15 cellular contexts compared by ENCODE assay signal in genomic region chr1:151049458-151049857, GRCh38. TPM values are rescaled to one million over a fixed set of nuclear protein-coding genes. Genes with fewer than 3 reads are reported as not detected.
DNase-seq lines count a peak whose midpoint lies in the region; ATAC-seq and TF ChIP-seq lines count a peak whose summit lies in the region.
"Had no signal": no experiment of that assay in that cellular context is flagged by ENCODE, and none has a peak within 500 bp of the region (broad histone marks: within the 10 kb centered on the region; RNA-seq: fewer than 3 reads in every experiment).

No MANE protein-coding gene starts in this region.

- peak overlapping the region; percentile 87 for H3K27ac ChIP-seq in RWPE1

- peaks cover 36% of the 10 kb centered on the region for H3K36me3 Mint-ChIP-seq in activated CD8-positive, alpha-beta memory T cell treated with anti-CD3 and anti-CD28 coated beads, Interleukin-2, amount 10 ng/mL, durations not matched to agents 7 days and 5 days
- H3K36me3 Mint-ChIP-seq in endothelial cell (ENCODE audit: low read depth, unreplicated experiment) (peaks cover 13% of the 10 kb centered on the region), progenitor cell of endocrine pancreas (ENCODE audit: insufficient read depth) (peaks cover 5% of the 10 kb centered on the region)

- no peak for TF ChIP-seq CTCF in RWPE1 (conservative IDR thresholded peaks at IDR 0.05; ENCODE audit: low read depth)
- no peak for TF ChIP-seq CTCF in endothelial cell (IDR thresholded peaks at IDR 0.05; ENCODE audit: unreplicated experiment)
- TF ChIP-seq CTCF in progenitor cell of endocrine pancreas (IDR thresholded peaks at IDR 0.05; ENCODE audit: unreplicated experiment): no peak

- H3K4me3 Mint-ChIP-seq in activated CD8-positive, alpha-beta memory T cell treated with anti-CD3 and anti-CD28 coated beads, Interleukin-2, amount 10 ng/mL, durations not matched to agents 7 days and 5 days: no peak overlapping the region
- H3K4me3 Mint-ChIP-seq in endothelial cell (ENCODE audit: unreplicated experiment): no peak overlapping the region
- H3K4me3 Mint-ChIP-seq in progenitor cell of endocrine pancreas (ENCODE audit: low read depth): peak overlapping the region; percentile 37

- CTCF ChIA-PET in activated CD8-positive, alpha-beta memory T cell treated with anti-CD3 and anti-CD28 coated beads, Interleukin-2, amount 10 ng/mL, durations not matched to agents 7 days and 5 days (lab: Charles Lee): interaction anchor here (1.1 to 8.9 kb wide), 4 partner anchors 10 to 28 kb away, joined by 5 to 76 read pairs (median 39); partner anchors contain the start of genes CDC42SE1, GABPB2 and MLLT11
- CTCF ChIA-PET in RWPE1 (lab: Yijun Ruan, JAX): interaction anchor here (0.6 kb wide), 1 partner anchor 517 kb away, joined by 4 read pairs; no protein-coding TSS in a partner anchor

- no peak for ATAC-seq in activated CD8-positive, alpha-beta memory T cell treated with anti-CD3 and anti-CD28 coated beads, Interleukin-2, amount 10 ng/mL, durations not matched to agents 7 days and 5 days
- ATAC-seq: PC-3 had no signal

- no peaks in the 10 kb centered on the region for H3K9me3 Mint-ChIP-seq in activated CD8-positive, alpha-beta memory T cell treated with anti-CD3 and anti-CD28 coated beads, Interleukin-2, amount 10 ng/mL, durations not matched to agents 7 days and 5 days (ENCODE audit: low read depth)
- no peaks in the 10 kb centered on the region for H3K9me3 Mint-ChIP-seq in endothelial cell (ENCODE audit: unreplicated experiment)
- H3K9me3 Mint-ChIP-seq in progenitor cell of endocrine pancreas (ENCODE audit: low read depth): no peaks in the 10 kb centered on the region

- POLR2A ChIA-PET in RWPE1 (lab: Yijun Ruan, JAX; ENCODE audit: low non-redundant PET): interaction anchor here (0.7 kb wide), 1 partner anchor 107 kb away, joined by 5 read pairs; the partner anchor contains the start of gene TNFAIP8L2

- H3K27ac Mint-ChIP-seq in activated CD8-positive, alpha-beta memory T cell treated with anti-CD3 and anti-CD28 coated beads, Interleukin-2, amount 10 ng/mL, durations not matched to agents 7 days and 5 days: peak overlapping the region; percentile 54
- H3K27ac Mint-ChIP-seq in endothelial cell (ENCODE audit: unreplicated experiment) (peak overlapping the region; percentile 42), progenitor cell of endocrine pancreas (no peak overlapping the region)

- peaks cover 34% of the 10 kb centered on the region for H3K4me1 Mint-ChIP-seq in activated CD8-positive, alpha-beta memory T cell treated with anti-CD3 and anti-CD28 coated beads, Interleukin-2, amount 10 ng/mL, durations not matched to agents 7 days and 5 days
- no peaks in the 10 kb centered on the region for H3K4me1 Mint-ChIP-seq in endothelial cell (ENCODE audit: unreplicated experiment)
- peaks cover 5% of the 10 kb centered on the region for H3K4me1 Mint-ChIP-seq in progenitor cell of endocrine pancreas (ENCODE audit: low read depth)

- no peak for DNase-seq in activated CD8-positive, alpha-beta memory T cell treated with anti-CD3 and anti-CD28 coated beads, Interleukin-2, amount 10 ng/mL, durations not matched to agents 7 days and 5 days
- DNase-seq in activated CD8-positive, alpha-beta memory T cell treated with anti-CD3 and anti-CD28 coated beads, Interleukin-2, amount 50 U/mL, for 4 hours: no peak
- DNase-seq in RWPE1 (ENCODE audit: low spot score): no peak
- no peak for DNase-seq in endothelial cell (ENCODE audit: low spot score)
- no peak for DNase-seq in progenitor cell of endocrine pancreas (ENCODE audit: low spot score, unreplicated experiment)
- no peak for DNase-seq in DMS114 treated with DMSO at 0.1 percent for 48 hours (lab: John Stamatoyannopoulos, UW; ENCODE audit: unreplicated experiment)
- no peak for DNase-seq in foreskin melanocyte
- DNase-seq in NCI-H146 treated with DMSO at 0.1 percent for 48 hours (lab: John Stamatoyannopoulos, UW; ENCODE audit: unreplicated experiment): no peak
- DNase-seq: dermis blood vessel endothelial cell; DMS 273 treated with DMSO at 0.1 percent for 48 hours; PC-3; stimulated activated CD4-positive, alpha-beta T cell treated with anti-CD3 and anti-CD28 coated beads, Interleukin-15, amount 100 ng/mL, for 24 hours; T-helper 1 cell; trophoblast cell had no signal

- H3K27me3 Mint-ChIP-seq in activated CD8-positive, alpha-beta memory T cell treated with anti-CD3 and anti-CD28 coated beads, Interleukin-2, amount 10 ng/mL, durations not matched to agents 7 days and 5 days: no peaks in the 10 kb centered on the region
- H3K27me3 Mint-ChIP-seq in endothelial cell (ENCODE audit: unreplicated experiment) (peaks cover 4% of the 10 kb centered on the region), progenitor cell of endocrine pancreas (no peaks in the 10 kb centered on the region)

RNA-seq across cellular contexts. Expression of gene C1orf56, which starts 1.9 kb away (rescaled TPM):
- total RNA-seq in activated CD8-positive, alpha-beta memory T cell treated with anti-CD3 and anti-CD28 coated beads, Interleukin-2, amount 10 ng/mL, durations not matched to agents 7 days and 5 days: 1 to 10 TPM; 1.2 to 2.0 TPM
- 1.0 TPM for total RNA-seq in endothelial cell (ENCODE audit: unreplicated experiment)
- total RNA-seq in progenitor cell of endocrine pancreas: 4.5 and 7.0 TPM in 2 replicates

RNA-seq across cellular contexts. Expression of gene CDC42SE1, which starts 10.0 kb away (rescaled TPM):
- total RNA-seq in activated CD8-positive, alpha-beta memory T cell treated with anti-CD3 and anti-CD28 coated beads, Interleukin-2, amount 10 ng/mL, durations not matched to agents 7 days and 5 days: 100 to 1,000 TPM; 214 to 235 TPM
- 180 TPM for total RNA-seq in endothelial cell (ENCODE audit: unreplicated experiment)
- total RNA-seq in progenitor cell of endocrine pancreas: 101 and 105 TPM in 2 replicates

RNA-seq across cellular contexts. Expression of gene MLLT11, which starts 10.7 kb away (rescaled TPM):
- 1 to 10 TPM; 4.1 to 5.0 TPM for total RNA-seq in activated CD8-positive, alpha-beta memory T cell treated with anti-CD3 and anti-CD28 coated beads, Interleukin-2, amount 10 ng/mL, durations not matched to agents 7 days and 5 days
- total RNA-seq in endothelial cell (ENCODE audit: unreplicated experiment) (27.8 TPM), progenitor cell of endocrine pancreas (29.5 and 30.0 TPM in 2 replicates)

RNA-seq across cellular contexts. Expression of gene BNIPL, which starts 13.1 kb away (rescaled TPM):
- 1 to 10 TPM; 1.0 to 2.0 TPM for total RNA-seq in activated CD8-positive, alpha-beta memory T cell treated with anti-CD3 and anti-CD28 coated beads, Interleukin-2, amount 10 ng/mL, durations not matched to agents 7 days and 5 days
- total RNA-seq in endothelial cell (ENCODE audit: unreplicated experiment) (1.5 TPM), progenitor cell of endocrine pancreas (0.91 and 0.93 TPM in 2 replicates)
- total RNA-seq: mesenteric fat pad had no signal

RNA-seq across cellular contexts. Expression of gene GABPB2, which starts 21.1 kb away (rescaled TPM):
- 10 to 100 TPM; 20.0 to 23.9 TPM for total RNA-seq in activated CD8-positive, alpha-beta memory T cell treated with anti-CD3 and anti-CD28 coated beads, Interleukin-2, amount 10 ng/mL, durations not matched to agents 7 days and 5 days
- total RNA-seq in endothelial cell (ENCODE audit: unreplicated experiment): 4.1 TPM
- total RNA-seq in progenitor cell of endocrine pancreas: 12.4 and 12.7 TPM in 2 replicates
